Comparison of ENCODE assay signal across 6 cellular contexts in genomic region chr19:45729774-45730388, GRCh38. TPM values are rescaled to one million over a fixed set of nuclear protein-coding genes. Genes with fewer than 3 reads are reported as not detected.
DNase-seq lines count a peak whose midpoint lies in the region; ATAC-seq and TF ChIP-seq lines count a peak whose summit lies in the region.

No MANE protein-coding gene starts in this region.

- WGBS in right lobe of liver (ENCODE audit: insufficient coverage, low coverage, low lambda C conversion rate, missing lambda C conversion rate) = 3% methylated on average over 9 of the region's 12 CpGs

- H3K9me3 Mint-ChIP-seq in activated CD8-positive, alpha-beta T cell treated with anti-CD3 and anti-CD28 coated beads for 36 hours = no peaks in the 10 kb centered on the region

- no peaks in the 10 kb centered on the region for H3K27me3 Mint-ChIP-seq in activated CD8-positive, alpha-beta T cell treated with anti-CD3 and anti-CD28 coated beads for 36 hours

- H3K4me1 Mint-ChIP-seq in activated CD8-positive, alpha-beta T cell treated with anti-CD3 and anti-CD28 coated beads for 36 hours (ENCODE audit: low read depth) = peaks cover 24% of the 10 kb centered on the region

- POLR2A ChIA-PET in activated CD8-positive, alpha-beta T cell treated with anti-CD3 and anti-CD28 coated beads for 36 hours (lab: Charles Lee) = interaction anchor here (0.8 to 3.7 kb wide), 5 partner anchors 10 to 38 kb away, joined by 3 to 23 read pairs (median 4); partner anchors contain the start of genes QPCTL and SNRPD2

- H3K9me3 ChIP-seq in right lobe of liver = no peaks in the 10 kb centered on the region

- H3K4me3 Mint-ChIP-seq in activated CD8-positive, alpha-beta T cell treated with anti-CD3 and anti-CD28 coated beads for 36 hours = peak overlapping the region; percentile 96

- no peaks in the 10 kb centered on the region for H3K27me3 ChIP-seq in right lobe of liver

- peak overlapping the region; percentile 53 to 77 (median 66) for H3K4me3 ChIP-seq in right lobe of liver

- H3K27ac ChIP-seq in right lobe of liver = peak overlapping the region; percentile 4 to 60 (median 20)

- peaks cover 0 to 12% (median 5%) of the 10 kb centered on the region in 4 donors for H3K4me1 ChIP-seq in right lobe of liver

- no peaks in the 10 kb centered on the region for H3K36me3 ChIP-seq in right lobe of liver

- peaks cover 4% of the 10 kb centered on the region for H3K36me3 Mint-ChIP-seq in activated CD8-positive, alpha-beta T cell treated with anti-CD3 and anti-CD28 coated beads for 36 hours (ENCODE audit: low read depth)

- intact Hi-C loops in activated CD8-positive, alpha-beta T cell treated with anti-CD3 and anti-CD28 coated beads for 36 hours (cut with micrococcal nuclease) = no loop called here
- intact Hi-C loops in right lobe of liver (cut with DNase I) = no loop called here

- ATAC-seq in activated CD8-positive, alpha-beta T cell treated with anti-CD3 and anti-CD28 coated beads for 36 hours = no peak
- ATAC-seq in right lobe of liver (peak in 3 of 4 donors; percentile 1 to 31 (median 2)), GM21576 (IDR thresholded peaks at IDR 0.05; ENCODE audit: unreplicated experiment) (no peak)

- no peak for TF ChIP-seq POLR2A in right lobe of liver (IDR thresholded peaks at IDR 0.05)

- peak; percentile 68 for DNase-seq in GM13976 (ENCODE audit: low spot score)
- peak; percentile 24 for DNase-seq in activated CD8-positive, alpha-beta T cell treated with anti-CD3 and anti-CD28 coated beads for 36 hours
- DNase-seq in right lobe of liver = no peak
- no peak for DNase-seq in SK-N-DZ (ENCODE audit: low spot score)
- DNase-seq in HPDE6-E6E7 (ENCODE audit: extremely low spot score) = no peak

- in situ Hi-C loops in GM13976 (cut with MboI; ENCODE audit: low sequenced_read_pairs, unreplicated experiment) = no loop called here

- H3K27ac Mint-ChIP-seq in activated CD8-positive, alpha-beta T cell treated with anti-CD3 and anti-CD28 coated beads for 36 hours = peak overlapping the region; percentile 94

- CTCF ChIA-PET in activated CD8-positive, alpha-beta T cell treated with anti-CD3 and anti-CD28 coated beads for 36 hours (lab: Charles Lee) = interaction anchor here (1.0 to 3.8 kb wide), 7 partner anchors 13 to 244 kb away, joined by 3 to 18 read pairs (median 5); partner anchors contain the start of gene SIX5

- TF ChIP-seq CTCF in GM13976 (IDR thresholded peaks at IDR 0.05; ENCODE audit: borderline replicate concordance, control extremely low read depth, extremely low read depth, insufficient read depth, missing control alignments) (no peak), right lobe of liver (IDR thresholded peaks at IDR 0.05) (no peak)
- no peak for TF ChIP-seq CTCF in activated CD8-positive, alpha-beta T cell treated with anti-CD3 and anti-CD28 coated beads for 36 hours (IDR thresholded peaks at IDR 0.05)

RNA-seq across cellular contexts. Expression of gene FBXO46, which starts 0.8 kb away (rescaled TPM):
- 10 to 100 TPM; 28.6 to 34.7 TPM for total RNA-seq in activated CD8-positive, alpha-beta T cell treated with anti-CD3 and anti-CD28 coated beads for 36 hours
- 10 to 100 TPM in 1 of 6 experiments, 1 to 10 TPM in 5; 5.6 to 12.4 (median 7.4) TPM for total RNA-seq in right lobe of liver
- polyA plus RNA-seq in SK-N-DZ (2014; cell fraction: cytosol; rRNA removed) = 19.3 and 21.5 TPM in 2 replicates
- polyA plus RNA-seq in SK-N-DZ (2014; cell fraction: nucleus; rRNA removed) = 14.3 and 17.0 TPM in 2 replicates

RNA-seq across cellular contexts. Expression of gene MEIOSIN, which starts 3.4 kb away (rescaled TPM):
- not detected for total RNA-seq in activated CD8-positive, alpha-beta T cell treated with anti-CD3 and anti-CD28 coated beads for 36 hours
- total RNA-seq in right lobe of liver = under 1 TPM in 1 of 6 experiments, not detected in 5; 0.24 TPM
- 0.08 and 0.30 TPM in 2 replicates for polyA plus RNA-seq in SK-N-DZ (2014; cell fraction: cytosol; rRNA removed)
- polyA plus RNA-seq in SK-N-DZ (2014; cell fraction: nucleus; rRNA removed) = 0.07 and 0.21 TPM in 2 replicates

RNA-seq across cellular contexts. Expression of gene QPCTL, which starts 37.4 kb away (rescaled TPM):
- 10 to 100 TPM; 31.6 to 31.7 TPM for total RNA-seq in activated CD8-positive, alpha-beta T cell treated with anti-CD3 and anti-CD28 coated beads for 36 hours
- 1 to 10 TPM; 4.4 to 6.9 (median 5.9) TPM for total RNA-seq in right lobe of liver
- 13.2 and 17.4 TPM in 2 replicates for polyA plus RNA-seq in SK-N-DZ (2014; cell fraction: cytosol; rRNA removed)
- polyA plus RNA-seq in SK-N-DZ (2014; cell fraction: nucleus; rRNA removed) = 25.7 and 29.0 TPM in 2 replicates

RNA-seq across cellular contexts. Expression of gene SNRPD2, which starts 38.1 kb away (rescaled TPM):
- total RNA-seq in activated CD8-positive, alpha-beta T cell treated with anti-CD3 and anti-CD28 coated beads for 36 hours = 100 to 1,000 TPM; 918 to 967 TPM
- total RNA-seq in right lobe of liver = 10 to 100 TPM; 79.7 to 92.5 (median 88.2) TPM
- polyA plus RNA-seq in SK-N-DZ (2014; cell fraction: cytosol; rRNA removed) = 612 and 851 TPM in 2 replicates
- polyA plus RNA-seq in SK-N-DZ (2014; cell fraction: nucleus; rRNA removed) = 422 and 469 TPM in 2 replicates

RNA-seq across cellular contexts. Expression of gene SIX5, which starts 39.2 kb away (rescaled TPM):
- total RNA-seq in activated CD8-positive, alpha-beta T cell treated with anti-CD3 and anti-CD28 coated beads for 36 hours = 1 to 10 TPM in 1 of 2 experiments, under 1 TPM in 1; 0.97 to 1.5 TPM
- 10 to 100 TPM in 3 of 6 experiments, 1 to 10 TPM in 3; 7.8 to 11.6 (median 9.5) TPM for total RNA-seq in right lobe of liver
- 4.9 and 6.2 TPM in 2 replicates for polyA plus RNA-seq in SK-N-DZ (2014; cell fraction: cytosol; rRNA removed)
- polyA plus RNA-seq in SK-N-DZ (2014; cell fraction: nucleus; rRNA removed) = 9.2 and 10.6 TPM in 2 replicates

Comparison
In these comparisons a context has a peak if more than half of its experiments do, and no peak if none do; other contexts are left out.
1. DNase-seq: peak in GM13976 (single experiment) and activated CD8-positive, alpha-beta T cell treated with anti-CD3 and anti-CD28 coated beads for 36 hours (single experiment); none in right lobe of liver (0 of 3), SK-N-DZ (single experiment) and HPDE6-E6E7 (single experiment).
2. ATAC-seq: peak in right lobe of liver (3 of 4); none in activated CD8-positive, alpha-beta T cell treated with anti-CD3 and anti-CD28 coated beads for 36 hours (single experiment) and GM21576 (single experiment).
3. RNA of gene QPCTL, which starts 37.4 kb away (total RNA-seq): 31.6 to 31.7 TPM in activated CD8-positive, alpha-beta T cell treated with anti-CD3 and anti-CD28 coated beads for 36 hours; 4.4 to 6.9 TPM in right lobe of liver; every median in the first group is over 4 times any median in the second.